9 cellular contexts compared by ENCODE assay signal in the genomic region with DNA sequence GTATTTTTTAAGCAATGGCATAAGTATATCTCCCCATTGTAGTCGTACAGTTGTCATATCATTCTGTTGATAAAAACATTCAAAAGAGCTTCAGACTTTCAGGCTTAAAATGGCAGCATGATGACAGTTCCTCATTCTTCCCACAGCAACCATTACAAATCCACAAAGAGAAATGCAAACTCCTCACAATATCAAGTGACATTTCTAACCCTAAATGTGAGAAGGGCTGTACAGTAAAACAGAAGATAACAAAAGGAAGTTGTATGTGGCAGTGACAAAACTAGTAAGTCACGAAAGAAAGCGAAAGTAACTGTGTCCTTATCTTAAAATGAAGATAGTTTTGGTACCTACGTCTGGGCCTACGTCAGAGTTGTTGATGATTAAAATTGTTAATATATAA. TPM values are rescaled to one million over a fixed set of nuclear protein-coding genes. Genes with fewer than 3 reads are reported as not detected.
DNase-seq lines count a peak whose midpoint lies in the region; ATAC-seq and TF ChIP-seq lines count a peak whose summit lies in the region.
"Had no signal": no experiment of that assay in that cellular context is flagged by ENCODE, and none has a peak within 500 bp of the region (broad histone marks: within the 10 kb centered on the region; RNA-seq: fewer than 3 reads in every experiment).

No MANE protein-coding gene starts in this region.

- H3K9me3 Mint-ChIP-seq in activated naive CD4-positive, alpha-beta T cell treated with anti-CD3 and anti-CD28 coated beads for 36 hours: no peaks in the 10 kb centered on the region
- H3K9me3 Mint-ChIP-seq in WTC11: no peaks in the 10 kb centered on the region

- no peaks in the 10 kb centered on the region for H3K9me2 ChIP-seq in neural cell (ENCODE audit: insufficient read depth, low read length)

- ATAC-seq in HG03045 (IDR thresholded peaks at IDR 0.05; ENCODE audit: unreplicated experiment) (peak; percentile 87), WTC11 (no peak), omental fat pad (ENCODE audit: low FRiP score) (no peak)

- H3K4me3 Mint-ChIP-seq in activated naive CD4-positive, alpha-beta T cell treated with anti-CD3 and anti-CD28 coated beads for 36 hours: peak overlapping the region; percentile 75
- no peak overlapping the region for H3K4me3 Mint-ChIP-seq in WTC11

- H3K36me3 Mint-ChIP-seq in activated naive CD4-positive, alpha-beta T cell treated with anti-CD3 and anti-CD28 coated beads for 36 hours (ENCODE audit: low read depth): peaks cover 6% of the 10 kb centered on the region
- no peaks in the 10 kb centered on the region for H3K36me3 Mint-ChIP-seq in WTC11

- TF ChIP-seq EP300 in neural cell (conservative IDR thresholded peaks at IDR 0.05; ENCODE audit: poor library complexity, severe bottlenecking): peak; percentile 36

- CTCF ChIA-PET in activated naive CD4-positive, alpha-beta T cell treated with anti-CD3 and anti-CD28 coated beads for 36 hours (lab: Charles Lee): interaction anchor here (1.7 kb wide), 1 partner anchor 30 kb away, joined by 4 read pairs; no protein-coding TSS in a partner anchor
- CTCF ChIA-PET in WTC11 (lab: Charles Lee): no interaction called here

- no peaks in the 10 kb centered on the region for H3K79me2 ChIP-seq in neural cell (replicated peaks; ENCODE audit: insufficient read depth, low read length)

- intact Hi-C loops in activated naive CD4-positive, alpha-beta T cell treated with anti-CD3 and anti-CD28 coated beads for 36 hours (cut with micrococcal nuclease): loop anchor here (1.0 to 2.0 kb wide), 2 partner anchors 47 to 141 kb away; a partner anchor contains a TSS

- H3K36me3 ChIP-seq in neural cell (ENCODE audit: insufficient read depth, low read length): no peaks in the 10 kb centered on the region

- no peaks in the 10 kb centered on the region for H3K27me3 Mint-ChIP-seq in activated naive CD4-positive, alpha-beta T cell treated with anti-CD3 and anti-CD28 coated beads for 36 hours (ENCODE audit: low read depth)
- H3K27me3 Mint-ChIP-seq in WTC11 (ENCODE audit: low read depth): no peaks in the 10 kb centered on the region

- H3K4me1 Mint-ChIP-seq in activated naive CD4-positive, alpha-beta T cell treated with anti-CD3 and anti-CD28 coated beads for 36 hours (ENCODE audit: low read depth): peaks cover 31% of the 10 kb centered on the region
- no peaks in the 10 kb centered on the region for H3K4me1 Mint-ChIP-seq in WTC11

- H4K20me1 ChIP-seq in neural cell (ENCODE audit: insufficient read depth): no peaks in the 10 kb centered on the region

- H3K4me3 ChIP-seq in neural cell (ENCODE audit: low read length): no peak overlapping the region

- no peaks in the 10 kb centered on the region for H3K27me3 ChIP-seq in neural cell (ENCODE audit: insufficient read depth, low read depth, low read length)

- H3K27ac ChIP-seq in neural cell (ENCODE audit: low read length): no peak overlapping the region
- H3K27ac ChIP-seq: C4-2B had no signal

- H3K9ac ChIP-seq in neural cell (ENCODE audit: low read length): no peak overlapping the region

- no peak overlapping the region for H3K4me2 ChIP-seq in neural cell (ENCODE audit: low read length)

- no peaks in the 10 kb centered on the region for H3F3A ChIP-seq in neural cell (ENCODE audit: insufficient read depth, low read length, poor library complexity, severe bottlenecking)

- POLR2A ChIA-PET in WTC11 (lab: Charles Lee): no interaction called here

- peak overlapping the region; percentile 77 for H3K27ac Mint-ChIP-seq in activated naive CD4-positive, alpha-beta T cell treated with anti-CD3 and anti-CD28 coated beads for 36 hours
- peak overlapping the region; percentile 67; the same call in 1 of the 2 replicates for H3K27ac Mint-ChIP-seq in WTC11

- TF ChIP-seq CTCF in WTC11 (IDR thresholded peaks at IDR 0.05): no peak
- no peak for TF ChIP-seq CTCF in neural cell (IDR thresholded peaks at IDR 0.05; ENCODE audit: poor library complexity, severe bottlenecking)
- TF ChIP-seq CTCF in omental fat pad (IDR thresholded peaks at IDR 0.05): no peak

- H3K9me3 ChIP-seq in neural cell (ENCODE audit: low read length): no peaks in the 10 kb centered on the region

- no peak overlapping the region for H2AFZ ChIP-seq in neural cell (ENCODE audit: low read depth, low read length)

- peak; percentile 23 for DNase-seq in activated naive CD4-positive, alpha-beta T cell treated with anti-CD3 and anti-CD28 coated beads for 36 hours
- no peak for DNase-seq in activated naive CD4-positive, alpha-beta T cell (lab: John Stamatoyannopoulos, UW)
- no peak for DNase-seq in WTC11 (ENCODE audit: low spot score)
- no peak for DNase-seq in NCI-H2081 treated with DMSO at 0.1 percent for 48 hours (lab: John Stamatoyannopoulos, UW)
- DNase-seq in omental fat pad (ENCODE audit: low spot score): no peak
- no peak for DNase-seq in NCI-H1930 (lab: John Stamatoyannopoulos, UW)

- TF ChIP-seq RAD21 in neural cell (conservative IDR thresholded peaks at IDR 0.05): no peak

TF ChIP-seq in WTC11, 78 proteins besides CTCF, POLR2A, EP300 and RAD21:
- TF ChIP-seq PRRX2 (CRISPR knock-in tag; IDR thresholded peaks at IDR 0.05) (no peak), ZNF423 (CRISPR knock-in tag; IDR thresholded peaks at IDR 0.05) (no peak), NFE2L1 (CRISPR knock-in tag; IDR thresholded peaks at IDR 0.05) (no peak), FOXK1 (CRISPR knock-in tag; IDR thresholded peaks at IDR 0.05) (no peak), TP53 (CRISPR knock-in tag; IDR thresholded peaks at IDR 0.05) (no peak)

TF ChIP-seq in neural cell, 6 proteins besides CTCF, POLR2A, EP300 and RAD21:
- TF ChIP-seq TAF1 (IDR thresholded peaks at IDR 0.05; ENCODE audit: low read depth) (no peak), POLR2AphosphoS5 (IDR thresholded peaks at IDR 0.05) (no peak), MXI1 (conservative IDR thresholded peaks at IDR 0.05; ENCODE audit: poor library complexity, severe bottlenecking) (no peak), EZH2 (IDR thresholded peaks at IDR 0.05; ENCODE audit: borderline replicate concordance, insufficient read depth, low read length, poor library complexity, severe bottlenecking) (no peak), SMC3 (conservative IDR thresholded peaks at IDR 0.05; ENCODE audit: poor library complexity) (no peak)
- TF ChIP-seq, protein P1, sequence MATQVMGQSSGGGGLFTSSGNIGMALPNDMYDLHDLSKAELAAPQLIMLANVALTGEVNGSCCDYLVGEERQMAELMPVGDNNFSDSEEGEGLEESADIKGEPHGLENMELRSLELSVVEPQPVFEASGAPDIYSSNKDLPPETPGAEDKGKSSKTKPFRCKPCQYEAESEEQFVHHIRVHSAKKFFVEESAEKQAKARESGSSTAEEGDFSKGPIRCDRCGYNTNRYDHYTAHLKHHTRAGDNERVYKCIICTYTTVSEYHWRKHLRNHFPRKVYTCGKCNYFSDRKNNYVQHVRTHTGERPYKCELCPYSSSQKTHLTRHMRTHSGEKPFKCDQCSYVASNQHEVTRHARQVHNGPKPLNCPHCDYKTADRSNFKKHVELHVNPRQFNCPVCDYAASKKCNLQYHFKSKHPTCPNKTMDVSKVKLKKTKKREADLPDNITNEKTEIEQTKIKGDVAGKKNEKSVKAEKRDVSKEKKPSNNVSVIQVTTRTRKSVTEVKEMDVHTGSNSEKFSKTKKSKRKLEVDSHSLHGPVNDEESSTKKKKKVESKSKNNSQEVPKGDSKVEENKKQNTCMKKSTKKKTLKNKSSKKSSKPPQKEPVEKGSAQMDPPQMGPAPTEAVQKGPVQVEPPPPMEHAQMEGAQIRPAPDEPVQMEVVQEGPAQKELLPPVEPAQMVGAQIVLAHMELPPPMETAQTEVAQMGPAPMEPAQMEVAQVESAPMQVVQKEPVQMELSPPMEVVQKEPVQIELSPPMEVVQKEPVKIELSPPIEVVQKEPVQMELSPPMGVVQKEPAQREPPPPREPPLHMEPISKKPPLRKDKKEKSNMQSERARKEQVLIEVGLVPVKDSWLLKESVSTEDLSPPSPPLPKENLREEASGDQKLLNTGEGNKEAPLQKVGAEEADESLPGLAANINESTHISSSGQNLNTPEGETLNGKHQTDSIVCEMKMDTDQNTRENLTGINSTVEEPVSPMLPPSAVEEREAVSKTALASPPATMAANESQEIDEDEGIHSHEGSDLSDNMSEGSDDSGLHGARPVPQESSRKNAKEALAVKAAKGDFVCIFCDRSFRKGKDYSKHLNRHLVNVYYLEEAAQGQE (IDR thresholded peaks at IDR 0.05; ENCODE audit: borderline replicate concordance): no peak

RNA-seq across cellular contexts. Expression of a gene that starts 46.7 kb away (rescaled TPM):
- total RNA-seq in activated naive CD4-positive, alpha-beta T cell treated with anti-CD3 and anti-CD28 coated beads for 36 hours: 1 to 10 TPM; 4.6 to 5.1 TPM
- 11.1 to 12.6 TPM (median 11.5 TPM) in 3 replicates for total RNA-seq in WTC11 (2021)
- polyA plus RNA-seq in neural cell: 2.9 and 3.2 TPM in 2 replicates
- polyA minus RNA-seq in neural cell: 11.7 and 13.0 TPM in 2 replicates
- total RNA-seq in omental fat pad: 10 to 100 TPM; 10.3 to 19.1 (median 13.8) TPM
